Comparison of ENCODE assay signal across 14 cellular contexts in the genomic region with DNA sequence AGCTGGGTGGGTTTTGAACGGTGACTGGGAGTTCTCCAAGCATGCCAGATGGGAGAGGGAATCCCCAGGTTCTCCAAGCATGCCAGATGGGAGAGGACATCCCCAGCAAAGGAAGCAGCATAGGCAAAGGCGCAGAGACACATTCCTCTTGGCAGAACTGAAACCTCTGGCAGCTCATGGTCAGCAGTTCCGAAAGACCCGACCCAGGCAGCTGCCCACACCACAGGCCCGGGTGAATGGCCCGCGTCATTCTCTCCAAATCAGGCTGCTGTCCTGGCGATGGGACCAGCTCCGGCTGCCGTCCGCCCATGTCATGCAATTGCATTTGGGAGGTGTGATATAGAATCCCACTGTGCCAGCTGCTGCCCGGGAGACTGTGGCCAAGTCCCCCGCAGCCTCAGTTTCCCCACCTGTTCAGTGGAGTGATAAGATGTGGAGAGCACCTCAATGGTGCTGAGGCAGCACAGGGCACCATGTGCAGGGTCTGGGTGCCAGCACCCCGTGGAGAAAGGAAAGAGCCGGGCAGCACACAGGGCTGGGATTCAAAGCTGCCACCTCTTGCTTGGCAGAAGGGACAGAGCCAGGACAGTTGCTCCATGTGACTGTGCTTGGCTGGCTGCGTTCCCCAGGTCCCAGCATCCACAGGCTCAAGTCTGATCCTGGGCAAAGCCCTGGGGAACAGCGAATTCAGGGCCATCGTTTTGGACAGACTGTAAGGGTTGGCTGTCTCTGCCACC.
"Had no signal": no experiment of that assay in that cellular context is flagged by ENCODE, and none has a peak within 500 bp of the region (broad histone marks: within the 10 kb centered on the region; RNA-seq: fewer than 3 reads in every experiment).

No MANE protein-coding gene starts in this region.

- ATAC-seq: activated CD8-positive, alpha-beta T cell treated with anti-CD3 and anti-CD28 coated beads for 36 hours; activated T-cell treated with anti-CD3 and anti-CD28 coated beads, Interleukin-2, amount 50 U/mL, for 72 hours; lower lobe of right lung had no signal

- H3K9me3 Mint-ChIP-seq: activated CD8-positive, alpha-beta T cell treated with anti-CD3 and anti-CD28 coated beads for 36 hours; activated naive CD8-positive, alpha-beta T cell treated with anti-CD3 and anti-CD28 coated beads, Interleukin-2, amount 10 ng/mL, durations not matched to agents 7 days and 5 days; activated T-cell treated with anti-CD3 and anti-CD28 coated beads, Interleukin-2, amount 50 U/mL, for 72 hours; naive B cell had no signal

- DNase-seq: activated CD4-positive, alpha-beta T cell treated with anti-CD3 and anti-CD28 coated beads for 4 hours; activated CD8-positive, alpha-beta memory T cell treated with anti-CD3 and anti-CD28 coated beads, Interleukin-2, amount 50 U/mL, for 4 hours; activated CD8-positive, alpha-beta T cell treated with anti-CD3 and anti-CD28 coated beads for 36 hours; activated naive CD8-positive, alpha-beta T cell treated with anti-CD3 and anti-CD28 coated beads, Interleukin-2, amount 10 ng/mL, durations not matched to agents 7 days and 5 days; activated T-cell treated with anti-CD3 and anti-CD28 coated beads, Interleukin-2, amount 50 U/mL, for 72 hours; lower lobe of right lung; midbrain; naive B cell; T-helper 1 cell; thyroid gland; uterus had no signal

- H3K9me3 ChIP-seq: esophagus muscularis mucosa, lower lobe of right lung, prostate gland, thyroid gland, uterus had no signal

- FAIRE-seq: keratinocyte had no signal

- H3K4me1 Mint-ChIP-seq: activated naive CD8-positive, alpha-beta T cell treated with anti-CD3 and anti-CD28 coated beads, Interleukin-2, amount 10 ng/mL, durations not matched to agents 7 days and 5 days; naive B cell had no signal

- H3K27ac Mint-ChIP-seq: activated CD8-positive, alpha-beta T cell treated with anti-CD3 and anti-CD28 coated beads for 36 hours; activated naive CD8-positive, alpha-beta T cell treated with anti-CD3 and anti-CD28 coated beads, Interleukin-2, amount 10 ng/mL, durations not matched to agents 7 days and 5 days; activated T-cell treated with anti-CD3 and anti-CD28 coated beads, Interleukin-2, amount 50 U/mL, for 72 hours; naive B cell had no signal

- H3K36me3 Mint-ChIP-seq: activated naive CD8-positive, alpha-beta T cell treated with anti-CD3 and anti-CD28 coated beads, Interleukin-2, amount 10 ng/mL, durations not matched to agents 7 days and 5 days; naive B cell had no signal

- H3K27ac ChIP-seq: esophagus muscularis mucosa, lower lobe of right lung, prostate gland, thyroid gland, uterus had no signal

- H3K36me3 ChIP-seq: esophagus muscularis mucosa, lower lobe of right lung, prostate gland, thyroid gland, uterus had no signal

- H3K27me3 ChIP-seq: thyroid gland, uterus had no signal

- H3K4me3 ChIP-seq: esophagus muscularis mucosa, lower lobe of right lung, prostate gland, thyroid gland, uterus had no signal

- H3K4me3 Mint-ChIP-seq: activated CD8-positive, alpha-beta T cell treated with anti-CD3 and anti-CD28 coated beads for 36 hours; activated naive CD8-positive, alpha-beta T cell treated with anti-CD3 and anti-CD28 coated beads, Interleukin-2, amount 10 ng/mL, durations not matched to agents 7 days and 5 days; activated T-cell treated with anti-CD3 and anti-CD28 coated beads, Interleukin-2, amount 50 U/mL, for 72 hours; naive B cell had no signal

- H3K4me1 ChIP-seq: uterus had no signal
